In the genomic region with DNA sequence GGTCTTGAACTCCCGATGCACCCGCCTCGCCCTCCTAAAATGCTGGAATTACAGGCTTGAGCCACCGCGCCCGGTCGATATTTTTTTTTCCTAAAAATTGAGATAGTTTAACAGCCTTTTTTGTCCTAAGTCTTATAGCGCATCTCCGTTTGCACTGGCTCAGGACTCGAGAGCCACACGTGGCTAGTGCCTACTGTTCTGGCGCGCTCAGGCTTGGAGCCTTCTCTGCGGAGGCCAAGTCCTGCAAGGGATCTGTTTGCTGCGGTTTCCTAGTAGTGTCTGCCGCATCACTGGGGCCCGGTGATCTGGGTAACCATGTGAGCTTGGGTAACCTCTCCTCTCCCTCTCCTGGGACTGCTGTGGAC, we compare ENCODE assay signal across 1 cellular context.
TF ChIP-seq lines count a peak whose summit lies in the region.

No MANE protein-coding gene starts in this region.

TF ChIP-seq in H1, 55 proteins besides CTCF, POLR2A, EP300 and RAD21:
- TF ChIP-seq TAF7 (optimal IDR thresholded peaks at IDR 0.05; ENCODE audit: borderline replicate concordance, low read depth, low read length) (no peak), SAP30 (IDR thresholded peaks at IDR 0.05; ENCODE audit: insufficient read depth, insufficient replicate concordance, low read length) (no peak), BRCA1 (IDR thresholded peaks at IDR 0.05; ENCODE audit: low read depth, low read length) (no peak), RXRA (IDR thresholded peaks at IDR 0.05; ENCODE audit: insufficient read depth, low read depth, low read length) (no peak), CBX5 (IDR thresholded peaks at IDR 0.05; ENCODE audit: low read depth, low read length) (no peak), BACH1 (IDR thresholded peaks at IDR 0.05; ENCODE audit: low read length) (no peak), RBBP5 (IDR thresholded peaks at IDR 0.05; ENCODE audit: borderline replicate concordance, low read depth, low read length) (no peak), CTBP2 (IDR thresholded peaks at IDR 0.05; ENCODE audit: borderline replicate concordance, insufficient read depth, insufficient read length, low read length) (no peak), KDM5A (IDR thresholded peaks at IDR 0.05; ENCODE audit: low read length) (no peak), POLR2AphosphoS5 (IDR thresholded peaks at IDR 0.05; ENCODE audit: low read depth, low read length) (no peak), KDM4A (IDR thresholded peaks at IDR 0.05; ENCODE audit: low read depth, low read length, severe bottlenecking) (no peak), CHD2 (IDR thresholded peaks at IDR 0.05; ENCODE audit: low read length) (no peak)
- TF ChIP-seq, protein P1, sequence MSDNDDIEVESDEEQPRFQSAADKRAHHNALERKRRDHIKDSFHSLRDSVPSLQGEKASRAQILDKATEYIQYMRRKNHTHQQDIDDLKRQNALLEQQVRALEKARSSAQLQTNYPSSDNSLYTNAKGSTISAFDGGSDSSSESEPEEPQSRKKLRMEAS (IDR thresholded peaks at IDR 0.05) = no peak
